Comparison of ENCODE assay signal across 9 cellular contexts in the genomic region with DNA sequence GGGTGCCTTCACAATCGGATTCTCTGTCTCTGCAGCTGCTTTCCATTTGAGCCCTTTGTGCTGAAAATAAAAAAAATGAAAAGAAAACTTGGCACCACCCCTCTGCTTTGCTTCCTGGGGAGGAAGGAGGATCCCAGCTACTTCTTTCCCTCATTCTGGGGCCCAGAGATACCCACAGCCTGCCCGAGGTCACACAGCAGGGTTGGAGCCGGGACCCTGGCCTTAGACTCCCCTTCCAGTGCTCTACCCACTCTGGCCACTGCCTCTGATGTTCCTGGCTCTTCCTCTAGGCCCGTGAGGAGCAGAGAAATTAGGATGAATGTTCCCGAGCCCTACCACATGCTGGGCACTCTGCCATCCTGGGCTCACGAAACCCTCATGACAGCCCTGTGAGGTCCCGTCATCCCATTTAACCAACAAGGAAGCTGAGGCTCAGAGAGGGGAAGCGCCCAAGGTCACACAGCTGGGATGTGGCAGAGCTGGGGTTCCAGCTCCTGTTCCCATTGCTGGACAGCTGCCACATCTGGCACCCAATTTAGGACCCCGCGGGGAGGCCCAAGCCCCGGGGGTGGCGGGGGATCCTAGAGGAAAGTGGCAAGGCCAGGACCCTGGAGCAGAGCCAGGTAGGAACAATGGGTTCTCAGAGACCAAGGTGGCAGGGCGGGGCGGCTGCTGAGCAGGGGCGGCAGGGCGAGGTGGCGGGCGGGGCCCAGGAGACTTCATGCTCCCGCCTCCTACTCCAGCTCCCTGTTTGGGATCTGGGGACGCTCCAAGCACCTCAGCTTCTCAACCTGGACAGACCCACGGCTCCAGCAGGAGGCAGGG.
DNase-seq lines count a peak whose midpoint lies in the region; ATAC-seq and TF ChIP-seq lines count a peak whose summit lies in the region.
"Had no signal": no experiment of that assay in that cellular context is flagged by ENCODE, and none has a peak within 500 bp of the region (broad histone marks: within the 10 kb centered on the region; RNA-seq: fewer than 3 reads in every experiment).

No MANE protein-coding gene starts in this region.

- H3K79me2 ChIP-seq in mesendoderm (ENCODE audit: control insufficient read depth, insufficient read depth, low read length) = no peaks in the 10 kb centered on the region

- whole genome bisulfite sequencing in mesendoderm (ENCODE audit: extremely low coverage, insufficient coverage, low lambda C conversion rate) = no CpG with 5 or more reads among the region's 21 CpGs

- no peak overlapping the region for H2BK15ac ChIP-seq in mesendoderm (replicated peaks; ENCODE audit: low read depth)

- H3K56ac ChIP-seq in mesendoderm (ENCODE audit: low read length) = peak overlapping the region; percentile 7

- H3K79me1 ChIP-seq in mesendoderm (ENCODE audit: low read length) = no peaks in the 10 kb centered on the region

- no peak overlapping the region for H3K9ac ChIP-seq in mesendoderm (ENCODE audit: low read length)

- no TSS peak for BruUV-seq in A673 (replicated peaks; lab: Mats Ljungman, UMichigan)

- intact Hi-C loops in A673 (cut with micrococcal nuclease; ENCODE audit: unreplicated experiment) = no loop called here

- H3K4me2 ChIP-seq in mesendoderm (ENCODE audit: low read length) = no peak overlapping the region

- no peak overlapping the region for H3K4me3 ChIP-seq in A673 (ENCODE audit: low read depth, low read length, poor library complexity, severe bottlenecking)
- H3K4me3 ChIP-seq in coronary artery = peak overlapping the region; percentile 13
- H3K4me3 ChIP-seq in mesendoderm (ENCODE audit: low read length) = no peak overlapping the region
- no peak overlapping the region for H3K4me3 ChIP-seq in MG63
- H3K4me3 ChIP-seq: uterus had no signal

- no peak for TF ChIP-seq CTCF in A673 (conservative IDR thresholded peaks at IDR 0.05; ENCODE audit: low read depth, low read length)
- TF ChIP-seq CTCF in coronary artery (IDR thresholded peaks at IDR 0.05) = no peak

- no peak overlapping the region for H2AK5ac ChIP-seq in mesendoderm (ENCODE audit: low read length)

- H3K9me3 ChIP-seq in A673 (ENCODE audit: low read depth, low read length, poor library complexity, severe bottlenecking) = no peaks in the 10 kb centered on the region
- no peaks in the 10 kb centered on the region for H3K9me3 ChIP-seq in MG63
- H3K9me3 ChIP-seq: uterus had no signal

- no peak overlapping the region for H2BK120ac ChIP-seq in mesendoderm (ENCODE audit: low read depth, low read length)

- H3K27ac ChIP-seq in A673 (ENCODE audit: low read depth, low read length, poor library complexity, severe bottlenecking) = no peak overlapping the region
- peak overlapping the region; percentile 13 to 70 for H3K27ac ChIP-seq in coronary artery
- no peak overlapping the region for H3K27ac ChIP-seq in mesendoderm (ENCODE audit: low read depth, low read length)
- H3K27ac ChIP-seq: uterus had no signal

- no peak overlapping the region for H4K8ac ChIP-seq in mesendoderm (ENCODE audit: low read depth, low read length)

- no peaks in the 10 kb centered on the region for H3K27me3 ChIP-seq in A673 (replicated peaks; ENCODE audit: insufficient read depth, low read depth, low read length, poor library complexity)
- no peaks in the 10 kb centered on the region for H3K27me3 ChIP-seq in mesendoderm (ENCODE audit: insufficient read depth, low read length, poor library complexity)
- H3K27me3 ChIP-seq in MG63 = no peaks in the 10 kb centered on the region
- H3K27me3 ChIP-seq: uterus had no signal

- H3K4ac ChIP-seq in mesendoderm (ENCODE audit: low read depth, low read length) = no peak overlapping the region

- H3K4me1 ChIP-seq in A673 (ENCODE audit: insufficient read depth, low read length, poor library complexity, severe bottlenecking) (peaks cover 12% of the 10 kb centered on the region), mesendoderm (ENCODE audit: control insufficient read depth, low read depth, low read length) (no peaks in the 10 kb centered on the region)

- no peak overlapping the region for H4K5ac ChIP-seq in mesendoderm (ENCODE audit: low read length)

- POLR2A ChIA-PET in A673 (lab: Charles Lee; ENCODE audit: low non-redundant PET) = no interaction called here

- H3K23ac ChIP-seq in mesendoderm (ENCODE audit: low read length) = no peak overlapping the region

- no peak overlapping the region for H3K18ac ChIP-seq in mesendoderm (ENCODE audit: low read length)

- H2BK5ac ChIP-seq in mesendoderm (ENCODE audit: low read length) = no peak overlapping the region

- DNase-seq in A673 (ENCODE audit: low spot score) = peak; percentile 47
- peak; percentile 45 for DNase-seq in LHCN-M2 (ENCODE audit: low read depth)
- no peak for DNase-seq in coronary artery (ENCODE audit: low spot score)
- DNase-seq in mesendoderm = no peak
- no peak for DNase-seq in SK-N-DZ (ENCODE audit: low spot score)
- no peak for DNase-seq in activated T-cell treated with anti-CD3 and anti-CD28 coated beads for 4 hours
- no peak for DNase-seq in MG63
- DNase-seq: uterus had no signal

- CTCF ChIA-PET in A673 (lab: Charles Lee) = no interaction called here

- H3K36me3 ChIP-seq in A673 (ENCODE audit: insufficient read depth, low read length, poor library complexity, severe bottlenecking) (no peaks in the 10 kb centered on the region), mesendoderm (ENCODE audit: control insufficient read depth, insufficient read depth, low read length) (no peaks in the 10 kb centered on the region), MG63 (no peaks in the 10 kb centered on the region)
- H3K36me3 ChIP-seq: uterus had no signal

- no peak for ATAC-seq in GM21381 (IDR thresholded peaks at IDR 0.05; ENCODE audit: unreplicated experiment)

Comparison
In these comparisons a context has a peak if more than half of its experiments do, and no peak if none do; other contexts are left out.
1. DNase-seq: peak in A673 (single experiment) and LHCN-M2 (single experiment); none in coronary artery (single experiment), mesendoderm (single experiment), SK-N-DZ (single experiment), activated T-cell treated with anti-CD3 and anti-CD28 coated beads for 4 hours (single experiment) and MG63 (single experiment).
2. H3K27ac ChIP-seq: peak in coronary artery (2 of 2); none in A673 (single experiment) and mesendoderm (single experiment).